ENCODE assay signal across 18 cellular contexts in the genomic region with DNA sequence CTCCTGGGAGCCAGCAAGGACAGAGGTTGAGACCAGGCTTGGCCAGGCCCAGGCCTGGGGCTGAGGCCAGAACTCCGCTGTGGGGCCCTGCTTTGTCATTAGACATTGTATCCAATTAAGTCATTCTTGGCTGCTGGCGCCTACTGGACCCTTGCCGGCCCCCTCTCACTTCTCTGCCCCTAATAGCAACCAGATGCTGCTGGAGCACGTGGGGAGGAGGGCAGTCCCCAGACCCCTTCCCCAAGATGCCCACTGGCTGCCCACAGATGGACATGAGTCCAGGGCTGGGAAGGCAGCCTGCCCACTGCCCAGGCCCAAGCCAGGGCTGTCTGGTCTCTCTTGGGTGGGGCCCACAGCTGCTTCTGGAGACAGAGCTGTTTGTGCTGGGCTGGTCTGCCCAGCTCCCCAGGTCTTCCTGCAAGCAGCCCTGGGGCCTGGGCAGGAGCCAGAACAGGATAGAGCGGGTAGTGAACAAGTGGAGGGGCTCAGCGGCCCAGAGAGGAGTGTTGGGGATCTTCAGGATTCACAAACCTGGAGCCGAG. TPM values are rescaled to one million over a fixed set of nuclear protein-coding genes. Genes with fewer than 3 reads are reported as not detected.
DNase-seq lines count a peak whose midpoint lies in the region; ATAC-seq and TF ChIP-seq lines count a peak whose summit lies in the region.
"Had no signal": no experiment of that assay in that cellular context is flagged by ENCODE, and none has a peak within 500 bp of the region (broad histone marks: within the 10 kb centered on the region; RNA-seq: fewer than 3 reads in every experiment).

No MANE protein-coding gene starts in this region.

- peak overlapping the region in 4 of 5 experiments; percentile 53 to 90 (median 88) for H3K27ac Mint-ChIP-seq in brain
- H3K27ac Mint-ChIP-seq: neural progenitor cell, T-helper 17 cell had no signal

- peak overlapping the region; percentile 22 for H3K27ac ChIP-seq in vagina
- H3K27ac ChIP-seq: C4-2B, neural progenitor cell, spleen had no signal

- H3K36me3 Mint-ChIP-seq in brain = no peaks in the 10 kb centered on the region
- H3K36me3 Mint-ChIP-seq: activated naive CD8-positive, alpha-beta T cell; neural progenitor cell had no signal

- intact Hi-C loops in left cardiac atrium (cut with DNase I) (loop anchor here in 1 of 2 donors (10.0 kb wide), 2 partner anchors 69 to 279 kb away; no protein-coding TSS in a partner anchor), posterior vena cava (cut with DNase I) (no loop called here), vagina (cut with DNase I) (no loop called here)

- H3K9me3 ChIP-seq in vagina = no peaks in the 10 kb centered on the region

- H3K9me3 Mint-ChIP-seq in brain = peaks cover 0 to 7% (median 3%) of the 10 kb centered on the region in 5 experiments
- H3K9me3 Mint-ChIP-seq: neural progenitor cell had no signal

- no peak for TF ChIP-seq POLR2A in vagina (IDR thresholded peaks at IDR 0.05)

- no peak overlapping the region for H3K4me3 ChIP-seq in vagina
- H3K4me3 ChIP-seq: neural progenitor cell, spleen had no signal

- TF ChIP-seq CTCF in brain (conservative IDR thresholded peaks at IDR 0.05) = no peak
- TF ChIP-seq CTCF in vagina (IDR thresholded peaks at IDR 0.05) = no peak

- H3K4me1 ChIP-seq in vagina = peaks cover 35% of the 10 kb centered on the region
- H3K4me1 ChIP-seq: neural progenitor cell, spleen had no signal

- peaks cover 8% of the 10 kb centered on the region for H3K27me3 Mint-ChIP-seq in brain
- H3K27me3 Mint-ChIP-seq: activated naive CD8-positive, alpha-beta T cell; T-helper 17 cell had no signal

- no peaks in the 10 kb centered on the region for H3K36me3 ChIP-seq in vagina
- H3K36me3 ChIP-seq: neural progenitor cell, spleen had no signal

- no peaks in the 10 kb centered on the region for H3K27me3 ChIP-seq in vagina
- H3K27me3 ChIP-seq: neural progenitor cell had no signal

- H3K4me1 Mint-ChIP-seq in brain = peaks cover 23% of the 10 kb centered on the region

- H3K4me3 Mint-ChIP-seq in brain = no peak overlapping the region
- H3K4me3 Mint-ChIP-seq: activated naive CD8-positive, alpha-beta T cell; neural progenitor cell; T-helper 17 cell had no signal

- DNase-seq in left cardiac atrium (peak; percentile 73), posterior vena cava (ENCODE audit: low spot score) (peak; percentile 89), vagina (ENCODE audit: extremely low spot score in 2 of 2) (no peak), NOMO-1 (lab: John Stamatoyannopoulos, UW; ENCODE audit: unreplicated experiment in 2 of 2) (no peak), DMS153 (lab: John Stamatoyannopoulos, UW) (no peak)
- DNase-seq: activated CD4-positive, CD25-positive, alpha-beta regulatory T cell treated with anti-CD3 and anti-CD28 coated beads, Interleukin-2, amount 50 U/mL, for 72 hours; activated T-cell treated with anti-CD3 and anti-CD28 coated beads for 4 hours; hippocampal formation; Karpas-422; spleen; T-helper 17 cell had no signal

- ATAC-seq in left cardiac atrium (peak; percentile 70 to 79), HG02870 (IDR thresholded peaks at IDR 0.05; ENCODE audit: unreplicated experiment) (no peak)
- ATAC-seq: T-helper 17 cell had no signal

RNA-seq across cellular contexts. Expression of a gene that starts 7.8 kb away (rescaled TPM):
- polyA plus RNA-seq in brain (ENCODE audit: insufficient read depth, low read depth, low replicate concordance) = 15.8 TPM
- total RNA-seq in left cardiac atrium = 10 to 100 TPM in 1 of 2 donors, 1 to 10 TPM in 1; 7.6 to 18.0 TPM
- total RNA-seq in posterior vena cava = 10 to 100 TPM; 16.0 to 27.2 TPM
- total RNA-seq in vagina = 6.6 TPM
- total RNA-seq: endothelial cell of umbilical vein had no signal

RNA-seq across cellular contexts. Expression of a gene that starts 22.3 kb away (rescaled TPM):
- not detected for polyA plus RNA-seq in brain (ENCODE audit: insufficient read depth, low read depth, low replicate concordance)
- total RNA-seq in left cardiac atrium (not detected), posterior vena cava (not detected), vagina (not detected)
- total RNA-seq: endothelial cell of umbilical vein, lower leg skin, spleen, T-helper 17 cell had no signal
- polyA plus RNA-seq: endothelial cell of umbilical vein, spleen had no signal

RNA-seq across cellular contexts. Expression of a gene that starts 53.8 kb away (rescaled TPM):
- 20.8 TPM for polyA plus RNA-seq in brain (ENCODE audit: insufficient read depth, low read depth, low replicate concordance)
- total RNA-seq in left cardiac atrium (1 to 10 TPM; 5.4 to 5.8 TPM), posterior vena cava (10 to 100 TPM in 1 of 2 donors, 1 to 10 TPM in 1; 8.8 to 11.3 TPM), vagina (8.3 TPM)

RNA-seq across cellular contexts. Expression of a gene that starts 56.5 kb away (rescaled TPM):
- polyA plus RNA-seq in brain (ENCODE audit: insufficient read depth, low read depth, low replicate concordance) = 2,935 TPM
- total RNA-seq in left cardiac atrium (1,000 to 10,000 TPM; 1,055 to 1,074 TPM), posterior vena cava (1,000 to 10,000 TPM; 1,084 to 1,135 TPM), vagina (2,758 TPM)

Comparison
In these comparisons a context has a peak if more than half of its experiments do, and no peak if none do; other contexts are left out.
1. DNase-seq: peak in left cardiac atrium (single experiment) and posterior vena cava (single experiment); none in vagina (0 of 2), NOMO-1 (0 of 2) and DMS153 (single experiment).